ENCODE assay signal across 24 cellular contexts in genomic region chr7:12571691-12572090, GRCh38. TPM values are rescaled to one million over a fixed set of nuclear protein-coding genes. Genes with fewer than 3 reads are reported as not detected.
DNase-seq lines count a peak whose midpoint lies in the region; ATAC-seq and TF ChIP-seq lines count a peak whose summit lies in the region.
"Had no signal": no experiment of that assay in that cellular context is flagged by ENCODE, and none has a peak within 500 bp of the region (broad histone marks: within the 10 kb centered on the region; RNA-seq: fewer than 3 reads in every experiment).

No MANE protein-coding gene starts in this region.

- H3K9me3 Mint-ChIP-seq in Caco-2 (ENCODE audit: unreplicated experiment): no peaks in the 10 kb centered on the region
- H3K9me3 Mint-ChIP-seq in nephron progenitor cell: no peaks in the 10 kb centered on the region
- H3K9me3 Mint-ChIP-seq in natural killer cell treated with Interleukin-12 subunit alpha and Interleukin-12 subunit beta and Interleukin-15 and Interleukin-18, amount 100 ng/mL, for 72 hours: no peaks in the 10 kb centered on the region
- H3K9me3 Mint-ChIP-seq: naive B cell had no signal

- peak overlapping the region; percentile 77 for H3K9ac ChIP-seq in endocrine pancreas (ENCODE audit: control insufficient read depth, insufficient read depth, low read length)
- H3K9ac ChIP-seq: GM23248, KMS-11 had no signal

- H3K4me1 ChIP-seq in Caco-2: peaks cover 3% of the 10 kb centered on the region; the same call in 1 of the 2 replicates
- H3K4me1 ChIP-seq in endocrine pancreas (ENCODE audit: control insufficient read depth, insufficient read depth, low read length): peaks cover 22% of the 10 kb centered on the region
- H3K4me1 ChIP-seq: breast epithelium had no signal

- no TSS peak for BruUV-seq in Caco-2 (replicated peaks; lab: Mats Ljungman, UMichigan)

- H3K27me3 Mint-ChIP-seq in Caco-2 (ENCODE audit: insufficient read depth, unreplicated experiment) (peaks cover 34% of the 10 kb centered on the region), nephron progenitor cell (ENCODE audit: low read depth, poor library complexity) (peaks cover 78% of the 10 kb centered on the region)
- H3K27me3 Mint-ChIP-seq in natural killer cell treated with Interleukin-12 subunit alpha and Interleukin-12 subunit beta and Interleukin-15 and Interleukin-18, amount 100 ng/mL, for 72 hours: peaks cover 22 to 62% of the 10 kb centered on the region in 2 donors

- POLR2A ChIA-PET in Caco-2 (lab: Charles Lee): no interaction called here

- H3K36me3 Mint-ChIP-seq in Caco-2 (ENCODE audit: insufficient read depth, unreplicated experiment) (no peaks in the 10 kb centered on the region), nephron progenitor cell (ENCODE audit: low read depth) (no peaks in the 10 kb centered on the region)
- no peaks in the 10 kb centered on the region for H3K36me3 Mint-ChIP-seq in natural killer cell treated with Interleukin-12 subunit alpha and Interleukin-12 subunit beta and Interleukin-15 and Interleukin-18, amount 100 ng/mL, for 72 hours
- H3K36me3 Mint-ChIP-seq: naive B cell had no signal

- no peak for DNase-seq in Caco-2
- DNase-seq in NCI-H748 treated with DMSO at 0.1 percent for 48 hours (lab: John Stamatoyannopoulos, UW): peak; percentile 57
- no peak for DNase-seq in nephron progenitor cell
- no peak for DNase-seq in stimulated activated naive CD8-positive, alpha-beta T cell treated with anti-CD3 and anti-CD28 coated beads, Interleukin-15, Interleukin-2, amounts not matched to agents 100 U/mL and 50 U/mL, for 24 hours
- no peak for DNase-seq in natural killer cell treated with Interleukin-12 subunit alpha and Interleukin-12 subunit beta and Interleukin-15 and Interleukin-18, amount 100 ng/mL, for 72 hours (ENCODE audit: low spot score)
- no peak for DNase-seq in AG20443 (ENCODE audit: low spot score)
- DNase-seq: activated CD4-positive, alpha-beta T cell treated with anti-CD3 and anti-CD28 coated beads, Interleukin-2, amount 50 U/mL, for 1 hour; activated CD8-positive, alpha-beta memory T cell treated with anti-CD3 and anti-CD28 coated beads, Interleukin-2, amount 50 U/mL, for 48 hours; activated gamma-delta T cell; cortex of kidney; GM23248; mammary epithelial cell; MV-4-11; naive B cell; NCI-H524; OCI-M1; ovary; right lobe of liver; stimulated activated CD4-positive, alpha-beta T cell treated with anti-CD3 and anti-CD28 coated beads, Interleukin-15, amount 100 ng/mL, for 24 hours had no signal

- no peak for ATAC-seq in stimulated activated naive CD8-positive, alpha-beta T cell treated with anti-CD3 and anti-CD28 coated beads, Interleukin-15, Interleukin-2, amounts not matched to agents 100 U/mL and 50 U/mL, for 24 hours
- no peak for ATAC-seq in natural killer cell treated with Interleukin-12 subunit alpha and Interleukin-12 subunit beta and Interleukin-15 and Interleukin-18, amount 100 ng/mL, for 72 hours
- ATAC-seq in GM19023 (IDR thresholded peaks at IDR 0.05; ENCODE audit: unreplicated experiment): no peak

- TF ChIP-seq CTCF in Caco-2 (IDR thresholded peaks at IDR 0.05; ENCODE audit: insufficient read depth in 1 of 2, low read depth in 1 of 2, low read length in 1 of 2, severe bottlenecking in 1 of 2, unreplicated experiment in 1 of 2): no peak
- TF ChIP-seq CTCF in nephron progenitor cell (IDR thresholded peaks at IDR 0.05): no peak

- CTCF ChIA-PET in Caco-2 (lab: Charles Lee): no interaction called here

- H3K4me1 Mint-ChIP-seq in Caco-2 (ENCODE audit: low read depth, unreplicated experiment): peaks cover 8% of the 10 kb centered on the region
- H3K4me1 Mint-ChIP-seq in nephron progenitor cell: peaks cover 12% of the 10 kb centered on the region
- H3K4me1 Mint-ChIP-seq in natural killer cell treated with Interleukin-12 subunit alpha and Interleukin-12 subunit beta and Interleukin-15 and Interleukin-18, amount 100 ng/mL, for 72 hours (ENCODE audit: low read depth in 2 of 2): peaks cover 5 to 6% of the 10 kb centered on the region in 2 donors

- H3K4me3 Mint-ChIP-seq in Caco-2 (ENCODE audit: unreplicated experiment) (peak overlapping the region; percentile 79), nephron progenitor cell (peak overlapping the region; percentile 31)
- H3K4me3 Mint-ChIP-seq in natural killer cell treated with Interleukin-12 subunit alpha and Interleukin-12 subunit beta and Interleukin-15 and Interleukin-18, amount 100 ng/mL, for 72 hours: no peak overlapping the region

- H3K9me3 ChIP-seq in Caco-2 (no peaks in the 10 kb centered on the region), endocrine pancreas (ENCODE audit: control insufficient read depth, low read length) (no peaks in the 10 kb centered on the region)
- H3K9me3 ChIP-seq: breast epithelium, right lobe of liver, SJSA1 had no signal

- H3K27me3 ChIP-seq in Caco-2 (replicated peaks; ENCODE audit: control insufficient read depth, insufficient read depth, low read length): no peaks in the 10 kb centered on the region; the same call in 1 of the 2 replicates
- no peaks in the 10 kb centered on the region for H3K27me3 ChIP-seq in endocrine pancreas (ENCODE audit: control insufficient read depth, insufficient read depth, low read length)
- H3K27me3 ChIP-seq: breast epithelium, ovary had no signal

- no peak overlapping the region for H3K27ac Mint-ChIP-seq in Caco-2 (ENCODE audit: unreplicated experiment)
- H3K27ac Mint-ChIP-seq in nephron progenitor cell: no peak overlapping the region
- no peak overlapping the region for H3K27ac Mint-ChIP-seq in natural killer cell treated with Interleukin-12 subunit alpha and Interleukin-12 subunit beta and Interleukin-15 and Interleukin-18, amount 100 ng/mL, for 72 hours

- H3K4me3 ChIP-seq in Caco-2 (ENCODE audit: low read depth, low read length): no peak overlapping the region
- H3K4me3 ChIP-seq in endocrine pancreas (ENCODE audit: control insufficient read depth, insufficient read depth, low read length): peak overlapping the region; percentile 84
- H3K4me3 ChIP-seq: right lobe of liver, SJSA1 had no signal

- no peaks in the 10 kb centered on the region for H3K36me3 ChIP-seq in Caco-2 (ENCODE audit: control insufficient read depth, insufficient read depth, low read length)
- H3K36me3 ChIP-seq in endocrine pancreas (ENCODE audit: control insufficient read depth, insufficient read depth, low read length): no peaks in the 10 kb centered on the region
- H3K36me3 ChIP-seq: breast epithelium, ovary, right lobe of liver, SJSA1 had no signal

- intact Hi-C loops in Caco-2 (cut with micrococcal nuclease; ENCODE audit: unreplicated experiment): loop anchor here (5.0 kb wide), 1 partner anchor 51 kb away; no protein-coding TSS in a partner anchor

RNA-seq across cellular contexts. Expression of gene SCIN, which starts 1.2 kb away (rescaled TPM):
- 0.39 and 0.84 TPM in 2 replicates for total RNA-seq in Caco-2 (2022)
- not detected for total RNA-seq in natural killer cell treated with Interleukin-12 subunit alpha and Interleukin-12 subunit beta and Interleukin-15 and Interleukin-18, amount 100 ng/mL, for 72 hours
- total RNA-seq: mammary epithelial cell had no signal
